In genomic region chr2:38751043-38751846, GRCh38 we compare ENCODE assay signal across 8 cellular contexts. TPM values are rescaled to one million over a fixed set of nuclear protein-coding genes. Genes with fewer than 3 reads are reported as not detected.
DNase-seq lines count a peak whose midpoint lies in the region; ATAC-seq lines count a peak whose summit lies in the region.

Gene SRSF7, minus strand, starts transcription at chr2:38751361. Its CDS starts 105 bp downstream, at chr2:38751256.

- H2AFZ ChIP-seq in mesenchymal stem cell (ENCODE audit: low read depth, low read length) = peak within 1 kb of the TSS; percentile 91

- CTCF ChIA-PET in activated CD8-positive, alpha-beta memory T cell treated with anti-CD3 and anti-CD28 coated beads, Interleukin-2, amount 10 ng/mL, durations not matched to agents 7 days and 5 days (lab: Charles Lee) = interaction anchor here (0.6 to 2.1 kb wide), 10 partner anchors 10 to 375 kb away, joined by 3 to 8 read pairs (median 3); partner anchors contain the start of genes ATL2 and HNRNPLL

- peak within 1 kb of the TSS; percentile 94 for H3K4me3 Mint-ChIP-seq in activated CD8-positive, alpha-beta memory T cell treated with anti-CD3 and anti-CD28 coated beads, Interleukin-2, amount 10 ng/mL, durations not matched to agents 7 days and 5 days

- peak within 1 kb of the TSS; percentile 86 for H3K27ac ChIP-seq in mesenchymal stem cell (ENCODE audit: low read length, poor library complexity, severe bottlenecking)

- under 1% methylated on average over 65 of the region's 65 CpGs for WGBS in mesenchymal stem cell

- H3K79me1 ChIP-seq in mesenchymal stem cell (replicated peaks; ENCODE audit: low read length, poor library complexity, severe bottlenecking) = no peaks in the 10 kb centered on the region

- peaks cover 3% of the 10 kb centered on the region for H3K27me3 Mint-ChIP-seq in activated CD8-positive, alpha-beta memory T cell treated with anti-CD3 and anti-CD28 coated beads, Interleukin-2, amount 10 ng/mL, durations not matched to agents 7 days and 5 days

- peak within 1 kb of the TSS; percentile 77 to 99 for H3K4ac ChIP-seq in mesenchymal stem cell (ENCODE audit: low read depth in 1 of 2, low read length in 2 of 2)

- peak within 1 kb of the TSS; percentile 98 for H3K9ac ChIP-seq in NT2/D1 (ENCODE audit: insufficient read length, low read depth)
- H3K9ac ChIP-seq in endocrine pancreas (ENCODE audit: control insufficient read depth, insufficient read depth, low read length) = peak within 1 kb of the TSS; percentile 98
- peak within 1 kb of the TSS; percentile 100 for H3K9ac ChIP-seq in mesenchymal stem cell (ENCODE audit: low read length)

- DNase-seq in COLO829 (ENCODE audit: low spot score) = peak; percentile 100
- DNase-seq in HUDEP-2 (lab: John Stamatoyannopoulos, UW; ENCODE audit: unreplicated experiment in 76 of 76) = peak; percentile 26 to 98 (median 94)
- peak; percentile 98 for DNase-seq in NT2/D1 (ENCODE audit: low read depth, low spot score)
- peak; percentile 98 for DNase-seq in activated CD8-positive, alpha-beta memory T cell treated with anti-CD3 and anti-CD28 coated beads, Interleukin-2, amount 10 ng/mL, durations not matched to agents 7 days and 5 days
- DNase-seq in mesenchymal stem cell = peak; percentile 100
- DNase-seq in stimulated activated CD8-positive, alpha-beta memory T cell treated with anti-CD3 and anti-CD28 coated beads, Interleukin-12 subunit alpha, Interleukin-12 subunit beta, amount 100 ng/mL, for 4 hours (ENCODE audit: low read depth) = peak; percentile 94

- peaks cover 47% of the 10 kb centered on the region for H3K4me1 Mint-ChIP-seq in activated CD8-positive, alpha-beta memory T cell treated with anti-CD3 and anti-CD28 coated beads, Interleukin-2, amount 10 ng/mL, durations not matched to agents 7 days and 5 days

- H3K4me1 ChIP-seq in NT2/D1 (ENCODE audit: insufficient read depth, insufficient read length) = no peaks in the 10 kb centered on the region
- peaks cover 18% of the 10 kb centered on the region for H3K4me1 ChIP-seq in endocrine pancreas (ENCODE audit: control insufficient read depth, insufficient read depth, low read length)
- peaks cover 6% of the 10 kb centered on the region for H3K4me1 ChIP-seq in mesenchymal stem cell (ENCODE audit: control insufficient read depth, insufficient read depth, low read depth, low read length)

- H3K14ac ChIP-seq in mesenchymal stem cell (ENCODE audit: low read length in 2 of 2) = peak within 1 kb of the TSS in 1 of 2 experiments; percentile 78

- H3K36me3 Mint-ChIP-seq in activated CD8-positive, alpha-beta memory T cell treated with anti-CD3 and anti-CD28 coated beads, Interleukin-2, amount 10 ng/mL, durations not matched to agents 7 days and 5 days = peaks cover 47% of the 10 kb centered on the region

- peak within 1 kb of the TSS; percentile 73 to 79 for H2BK12ac ChIP-seq in mesenchymal stem cell (ENCODE audit: low read length in 2 of 2)

- H2AK5ac ChIP-seq in mesenchymal stem cell (ENCODE audit: low read length, severe bottlenecking) = peak within 1 kb of the TSS; percentile 36

- peak within 1 kb of the TSS; percentile 44 for H2BK15ac ChIP-seq in mesenchymal stem cell (ENCODE audit: low read depth, poor library complexity, severe bottlenecking)

- peak within 1 kb of the TSS in 1 of 2 experiments; percentile 42 for H3K23ac ChIP-seq in mesenchymal stem cell (ENCODE audit: low read length in 2 of 2)

- ATAC-seq in GM21367 (IDR thresholded peaks at IDR 0.05; ENCODE audit: unreplicated experiment) = peak; percentile 61
- peak; percentile 75 for ATAC-seq in activated CD8-positive, alpha-beta memory T cell treated with anti-CD3 and anti-CD28 coated beads, Interleukin-2, amount 10 ng/mL, durations not matched to agents 7 days and 5 days

- peak within 1 kb of the TSS; percentile 97 for H4K8ac ChIP-seq in mesenchymal stem cell (ENCODE audit: low read length)

- H2BK5ac ChIP-seq in mesenchymal stem cell (ENCODE audit: low read depth, low read length, poor library complexity, severe bottlenecking) = peak within 1 kb of the TSS; percentile 71

- H3K9me3 Mint-ChIP-seq in activated CD8-positive, alpha-beta memory T cell treated with anti-CD3 and anti-CD28 coated beads, Interleukin-2, amount 10 ng/mL, durations not matched to agents 7 days and 5 days (ENCODE audit: low read depth) = no peaks in the 10 kb centered on the region

- H4K91ac ChIP-seq in mesenchymal stem cell (ENCODE audit: low read length) = peak within 1 kb of the TSS; percentile 97

- peak within 1 kb of the TSS; percentile 73 for H3K4me2 ChIP-seq in mesenchymal stem cell (ENCODE audit: low read length, poor library complexity, severe bottlenecking)

- H3K4me3 ChIP-seq in NT2/D1 (ENCODE audit: insufficient read length, low read depth) (peak within 1 kb of the TSS; percentile 91), endocrine pancreas (ENCODE audit: control insufficient read depth, insufficient read depth, low read length) (peak within 1 kb of the TSS; percentile 93), mesenchymal stem cell (ENCODE audit: insufficient read depth in 1 of 2, low read depth in 1 of 2, low read length in 2 of 2) (peak within 1 kb of the TSS; percentile 88 to 100)

- H3K36me3 ChIP-seq in NT2/D1 (ENCODE audit: insufficient read depth, insufficient read length, low read length) (peaks cover 42% of the 10 kb centered on the region), endocrine pancreas (ENCODE audit: control insufficient read depth, insufficient read depth, low read length) (peaks cover 9% of the 10 kb centered on the region), mesenchymal stem cell (ENCODE audit: control insufficient read depth in 1 of 2, insufficient read depth in 2 of 2, low read depth in 1 of 2, low read length in 2 of 2) (peaks cover 9 to 37% of the 10 kb centered on the region in 2 experiments)

- H3K18ac ChIP-seq in mesenchymal stem cell (ENCODE audit: low read depth in 1 of 2, low read length in 2 of 2) = peak within 1 kb of the TSS; percentile 92 to 99

- H2BK120ac ChIP-seq in mesenchymal stem cell (ENCODE audit: low read depth, low read length) = peak within 1 kb of the TSS; percentile 64

- no peaks in the 10 kb centered on the region for H3K9me3 ChIP-seq in NT2/D1 (ENCODE audit: insufficient read depth, low read length)
- H3K9me3 ChIP-seq in endocrine pancreas (ENCODE audit: control insufficient read depth, low read length) = no peaks in the 10 kb centered on the region
- H3K9me3 ChIP-seq in mesenchymal stem cell (ENCODE audit: control insufficient read depth, low read length) = no peaks in the 10 kb centered on the region

- H3K27me3 ChIP-seq in NT2/D1 (ENCODE audit: insufficient read depth, insufficient read length) (no peaks in the 10 kb centered on the region), endocrine pancreas (ENCODE audit: control insufficient read depth, insufficient read depth, low read length) (no peaks in the 10 kb centered on the region), mesenchymal stem cell (ENCODE audit: control insufficient read depth in 1 of 2, insufficient read depth in 1 of 2, low read length in 2 of 2) (no peaks in the 10 kb centered on the region)

- peak within 1 kb of the TSS; percentile 100 for H3K27ac Mint-ChIP-seq in activated CD8-positive, alpha-beta memory T cell treated with anti-CD3 and anti-CD28 coated beads, Interleukin-2, amount 10 ng/mL, durations not matched to agents 7 days and 5 days

RNA-seq across cellular contexts. Expression of gene SRSF7, which starts in this region (rescaled TPM):
- total RNA-seq in activated CD8-positive, alpha-beta memory T cell treated with anti-CD3 and anti-CD28 coated beads, Interleukin-2, amount 10 ng/mL, durations not matched to agents 7 days and 5 days = 100 to 1,000 TPM; 362 to 378 TPM
- 99.0 TPM for polyA plus RNA-seq in mesenchymal stem cell (2013, experiment 1 of 2)
- 108 TPM for polyA plus RNA-seq in mesenchymal stem cell (2013, experiment 2 of 2)

Comparison
In these comparisons a context has a peak if more than half of its experiments do, and no peak if none do; other contexts are left out.
1. Peak in every context shown above with its lines: DNase-seq, ATAC-seq, H3K4me3 ChIP-seq and H3K27ac ChIP-seq.